19 cellular contexts compared by ENCODE assay signal in the genomic region with DNA sequence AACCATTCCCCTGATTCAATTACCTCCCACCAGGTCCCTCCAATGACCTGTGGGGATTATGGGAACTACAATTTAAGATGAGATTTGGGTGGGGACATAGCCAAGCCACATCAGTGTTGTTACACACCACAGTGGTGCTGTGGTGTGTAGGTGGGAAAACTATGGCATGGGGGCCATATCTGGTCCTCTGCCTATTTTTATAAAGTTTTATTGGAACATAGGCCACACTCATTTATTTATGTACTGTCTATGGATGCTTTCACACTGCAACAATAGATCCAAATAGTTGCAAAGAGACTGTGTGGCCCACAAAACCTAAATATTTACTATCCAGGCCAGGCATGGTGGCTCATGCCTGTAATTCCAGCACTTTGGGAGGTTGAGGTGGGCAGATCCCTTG. TPM values are rescaled to one million over a fixed set of nuclear protein-coding genes. Genes with fewer than 3 reads are reported as not detected.
A peak's percentile ranks its signal among the peaks of the same experiment; 100 is the strongest.
DNase-seq lines count a peak whose midpoint lies in the region; ATAC-seq and TF ChIP-seq lines count a peak whose summit lies in the region.
"Had no signal": no experiment of that assay in that cellular context is flagged by ENCODE, and none has a peak within 500 bp of the region (broad histone marks: within the 10 kb centered on the region; RNA-seq: fewer than 3 reads in every experiment).

No MANE protein-coding gene starts in this region.

- no TSS peak for BruUV-seq in Panc1 (replicated peaks; lab: Mats Ljungman, UMichigan)

- in situ Hi-C loops in Panc1 (cut with HindIII; ENCODE audit: low pct_unique_long_range_greater_than_20kb, low sequenced_read_pairs): no loop called here

- H3K36me3 ChIP-seq in Panc1 (ENCODE audit: control insufficient read depth, insufficient read depth, low read length) (no peaks in the 10 kb centered on the region), esophagus muscularis mucosa (no peaks in the 10 kb centered on the region), sigmoid colon (no peaks in the 10 kb centered on the region)

- no peak for DNase-seq in Panc1 (ENCODE audit: low read depth, low spot score)
- DNase-seq in esophagus muscularis mucosa (ENCODE audit: extremely low spot score): no peak
- no peak for DNase-seq in sigmoid colon
- DNase-seq in cortex of kidney (lab: John Stamatoyannopoulos, UW): no peak
- no peak for DNase-seq in activated CD4-positive, alpha-beta T cell treated with anti-CD3 and anti-CD28 coated beads for 4 hours
- DNase-seq: CD8-positive, alpha-beta memory T cell; DMS79; HFFc6; NCI-H1105; NCI-H2081; NCI-H2171 treated with DMSO at 0.1 percent for 48 hours; NK-92 treated with Interleukin-12 subunit alpha and Interleukin-12 subunit beta, amount 100 ng/mL, for 24 hours; RPMI8226; SIG-M5 had no signal

- peak overlapping the region; percentile 4; the same call in 1 of the 2 replicates for H3K27ac ChIP-seq in C4-2B
- H3K27ac ChIP-seq in Panc1 (ENCODE audit: low read length): peak overlapping the region; percentile 69
- H3K27ac ChIP-seq in esophagus muscularis mucosa (replicated peaks in 1 of 4): peak overlapping the region; percentile 42 to 86 (median 64)
- H3K27ac ChIP-seq in sigmoid colon: peak overlapping the region in 3 of 4 donors; percentile 76 to 93 (median 84)
- H3K27ac ChIP-seq: BLaER1 treated with 17β-estradiol and CSF1 and Interleukin-3, amounts not matched to agents 10 nM and 100 nM; HL-60 had no signal

- no peak for ATAC-seq in Panc1
- ATAC-seq in GM21786 (IDR thresholded peaks at IDR 0.05; ENCODE audit: unreplicated experiment): no peak
- ATAC-seq in HG03457 (IDR thresholded peaks at IDR 0.05; ENCODE audit: unreplicated experiment): no peak

- no peak for TF ChIP-seq CTCF in C4-2B (conservative IDR thresholded peaks at IDR 0.05)
- no peak for TF ChIP-seq CTCF in Panc1 (IDR thresholded peaks at IDR 0.05)
- no peak for TF ChIP-seq CTCF in esophagus muscularis mucosa (IDR thresholded peaks at IDR 0.05)
- no peak for TF ChIP-seq CTCF in sigmoid colon (IDR thresholded peaks at IDR 0.05)

- POLR2A ChIA-PET in Panc1 (lab: Charles Lee): no interaction called here

- no peaks in the 10 kb centered on the region for H3K9me3 ChIP-seq in Panc1 (ENCODE audit: control insufficient read depth, insufficient read depth, low read depth, low read length)
- no peaks in the 10 kb centered on the region for H3K9me3 ChIP-seq in esophagus muscularis mucosa
- H3K9me3 ChIP-seq in sigmoid colon: no peaks in the 10 kb centered on the region

- H3K4me1 ChIP-seq in Panc1 (ENCODE audit: control insufficient read depth, insufficient read depth, low read length) (peaks cover 71% of the 10 kb centered on the region), esophagus muscularis mucosa (peaks cover 49 to 86% (median 79%) of the 10 kb centered on the region in 4 donors), sigmoid colon (peaks cover 2 to 89% (median 73%) of the 10 kb centered on the region in 4 donors)

- TF ChIP-seq POLR2A in esophagus muscularis mucosa (IDR thresholded peaks at IDR 0.05; ENCODE audit: low read depth) (no peak), sigmoid colon (IDR thresholded peaks at IDR 0.05) (no peak)

- TF ChIP-seq EP300 in esophagus muscularis mucosa (IDR thresholded peaks at IDR 0.05): no peak
- no peak for TF ChIP-seq EP300 in sigmoid colon (IDR thresholded peaks at IDR 0.05)

- intact Hi-C loops in Panc1 (cut with micrococcal nuclease; ENCODE audit: unreplicated experiment) (no loop called here), esophagus muscularis mucosa (cut with DNase I) (no loop called here), sigmoid colon (cut with DNase I) (loop anchor here (5.0 to 10.0 kb wide), 2 partner anchors 108 to 160 kb away; no protein-coding TSS in a partner anchor)

- H3K27me3 ChIP-seq in Panc1 (ENCODE audit: control insufficient read depth, insufficient read depth, low read length) (no peaks in the 10 kb centered on the region), esophagus muscularis mucosa (no peaks in the 10 kb centered on the region), sigmoid colon (no peaks in the 10 kb centered on the region)
- H3K27me3 ChIP-seq: BLaER1 treated with 17β-estradiol and CSF1 and Interleukin-3, amounts not matched to agents 10 nM and 100 nM had no signal

- CTCF ChIA-PET in Panc1 (lab: Charles Lee): no interaction called here

- no peak overlapping the region for H3K4me3 ChIP-seq in Panc1 (ENCODE audit: low read depth in 2 of 2, low read length in 2 of 2)
- no peak overlapping the region for H3K4me3 ChIP-seq in esophagus muscularis mucosa
- no peak overlapping the region for H3K4me3 ChIP-seq in sigmoid colon
- H3K4me3 ChIP-seq: BLaER1 treated with 17β-estradiol and CSF1 and Interleukin-3, amounts not matched to agents 10 nM and 100 nM had no signal

RNA-seq across cellular contexts. Expression of a gene that starts 46.4 kb away (rescaled TPM):
- total RNA-seq in Panc1 (2021; ENCODE audit: unreplicated experiment): 309 TPM
- 366 TPM for polyA plus RNA-seq in Panc1 (2012; ENCODE audit: insufficient read length)
- 100 to 1,000 TPM in 2 of 4 donors, 10 to 100 TPM in 2; 61.9 to 114 (median 89.9) TPM for total RNA-seq in esophagus muscularis mucosa
- 100 to 1,000 TPM in 1 of 4 donors, 10 to 100 TPM in 3; 51.7 to 121 (median 76.7) TPM for total RNA-seq in sigmoid colon
- polyA plus RNA-seq in sigmoid colon: 100 to 1,000 TPM; 109 to 277 (median 121) TPM

Comparison
In these comparisons a context has a peak if more than half of its experiments do, and no peak if none do; other contexts are left out.
1. H3K27ac ChIP-seq: peak in every context shown above with its lines; median percentile 84 in sigmoid colon; 69 in Panc1; 64 in esophagus muscularis mucosa; 4 in C4-2B.